In the genomic region with DNA sequence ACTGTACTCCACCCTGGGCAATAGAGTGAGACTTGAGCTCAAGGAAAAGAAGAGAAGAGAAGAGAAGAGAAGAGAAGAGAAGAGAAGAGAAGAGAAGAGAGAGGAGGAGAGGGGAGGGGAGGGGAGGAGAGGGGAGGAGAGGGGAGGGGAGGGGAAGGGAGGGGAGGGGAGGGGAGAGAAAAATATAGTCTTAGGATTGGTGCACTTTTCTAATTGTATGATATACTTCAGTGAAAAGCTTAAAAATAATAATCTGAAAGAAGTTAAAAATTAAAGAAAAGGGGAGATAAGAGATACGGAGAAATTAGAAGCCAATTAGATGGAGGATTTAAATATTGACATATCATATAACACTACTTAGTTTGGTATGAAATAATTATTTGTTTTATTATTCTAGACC, we compare ENCODE assay signal across 12 cellular contexts. TPM values are rescaled to one million over a fixed set of nuclear protein-coding genes. Genes with fewer than 3 reads are reported as not detected.
"Had no signal": no experiment of that assay in that cellular context is flagged by ENCODE, and none has a peak within 500 bp of the region (broad histone marks: within the 10 kb centered on the region; RNA-seq: fewer than 3 reads in every experiment).

No MANE protein-coding gene starts in this region.

- H3K4me2 ChIP-seq: GM23338 had no signal

- H3K4me1 ChIP-seq: HAP-1 had no signal

- H3K9ac ChIP-seq: GM23248 had no signal

- H3K9me3 ChIP-seq: HAP-1 had no signal

- H2AFZ ChIP-seq: GM23248, GM23338 had no signal

- H3K27ac ChIP-seq: GM23248 had no signal

- FAIRE-seq: H1, H54 had no signal

- H3K4me3 ChIP-seq: GM23248, GM23338, HAP-1 had no signal

- ATAC-seq: GM23338, HCT116 had no signal

- DNase-seq: GM23248, GOT3, H7, H9, HCEC 1CT, HFFc6 had no signal

- H3K36me3 ChIP-seq: HAP-1 had no signal

RNA-seq across cellular contexts. Expression of a gene that starts 19.3 kb away (rescaled TPM):
- total RNA-seq: GM23248, H4, H9, HFFc6 had no signal
- polyA plus RNA-seq: GM23248 had no signal

RNA-seq across cellular contexts. Expression of a gene that starts 35.7 kb away (rescaled TPM):
- total RNA-seq: GM23248, H4, HFFc6 had no signal
- polyA plus RNA-seq: GM23248 had no signal

RNA-seq across cellular contexts. Expression of a gene that starts 49.5 kb away (rescaled TPM):
- total RNA-seq: GM23248, GM23338, H1, H4, H7, H9, HFFc6 had no signal
- polyA plus RNA-seq: GM23248, GM23338, H1 had no signal

RNA-seq across cellular contexts. Expression of a gene that starts 59.5 kb away (rescaled TPM):
- total RNA-seq: GM23248, GM23338, H1, H7, H9, HFFc6 had no signal
- polyA plus RNA-seq: GM23248, GM23338, H1 had no signal
